ENCODE assay signal across 1 cellular context in the genomic region with DNA sequence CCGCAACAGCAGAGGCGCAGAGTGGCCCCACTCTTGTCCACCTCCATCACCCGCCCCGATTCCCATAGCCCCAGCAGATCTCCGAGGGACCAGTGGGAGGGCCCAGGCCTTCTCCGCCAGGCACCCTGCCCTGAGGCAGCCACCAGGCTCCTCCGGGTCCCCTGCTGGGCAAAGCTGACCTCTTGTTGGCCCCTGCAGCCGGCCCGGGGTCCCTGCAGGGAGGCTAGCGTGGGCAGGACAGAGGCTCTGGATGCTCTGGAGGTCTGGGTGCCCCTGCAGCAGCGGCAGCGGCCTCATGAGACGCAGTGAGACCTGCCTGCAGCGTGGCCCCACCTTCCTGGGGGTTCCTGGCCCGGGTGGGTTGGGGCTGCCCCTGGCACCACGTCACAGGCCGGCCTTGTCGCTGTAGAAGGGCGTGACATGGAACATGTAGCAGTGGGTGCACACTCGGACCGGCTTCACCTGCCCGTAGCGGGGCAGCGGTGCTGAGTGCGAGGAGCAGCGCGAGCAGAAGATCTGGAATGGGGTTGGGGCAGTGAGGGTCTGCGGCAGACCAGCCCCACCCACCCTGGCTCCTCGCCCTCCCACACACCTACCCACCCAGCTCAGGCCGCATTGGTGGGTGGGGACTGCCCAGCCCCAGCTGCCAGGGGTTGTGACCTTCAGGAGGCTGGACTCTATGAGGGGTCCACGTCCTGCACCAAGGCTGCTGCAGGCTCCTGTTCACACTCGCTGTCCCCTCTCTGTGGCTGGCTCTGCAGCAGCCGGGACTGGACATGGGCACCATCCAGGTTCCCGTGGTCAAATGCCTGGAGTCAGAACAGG.
TF ChIP-seq lines count a peak whose summit lies in the region.

No MANE protein-coding gene starts in this region.

TF ChIP-seq in K562, 482 proteins besides CTCF, POLR2A, EP300 and RAD21:
- no peak for TF ChIP-seq KLF6 (CRISPR knock-in tag; IDR thresholded peaks at IDR 0.05; ENCODE audit: borderline replicate concordance)
- TF ChIP-seq, protein P1, sequence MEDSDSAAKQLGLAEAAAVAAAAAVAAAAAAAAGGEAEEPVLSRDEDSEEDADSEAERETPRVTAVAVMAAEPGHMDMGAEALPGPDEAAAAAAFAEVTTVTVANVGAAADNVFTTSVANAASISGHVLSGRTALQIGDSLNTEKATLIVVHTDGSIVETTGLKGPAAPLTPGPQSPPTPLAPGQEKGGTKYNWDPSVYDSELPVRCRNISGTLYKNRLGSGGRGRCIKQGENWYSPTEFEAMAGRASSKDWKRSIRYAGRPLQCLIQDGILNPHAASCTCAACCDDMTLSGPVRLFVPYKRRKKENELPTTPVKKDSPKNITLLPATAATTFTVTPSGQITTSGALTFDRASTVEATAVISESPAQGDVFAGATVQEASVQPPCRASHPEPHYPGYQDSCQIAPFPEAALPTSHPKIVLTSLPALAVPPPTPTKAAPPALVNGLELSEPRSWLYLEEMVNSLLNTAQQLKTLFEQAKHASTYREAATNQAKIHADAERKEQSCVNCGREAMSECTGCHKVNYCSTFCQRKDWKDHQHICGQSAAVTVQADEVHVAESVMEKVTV (CRISPR knock-in tag; IDR thresholded peaks at IDR 0.05) = no peak
- peak; percentile 16 for TF ChIP-seq RBM22 (IDR thresholded peaks at IDR 0.05; ENCODE audit: low read depth, low read length, poor library complexity, severe bottlenecking)
